ENCODE assay signal across 8 cellular contexts in genomic region chrX:40543661-40544328, GRCh38. TPM values are rescaled to one million over a fixed set of nuclear protein-coding genes. Genes with fewer than 3 reads are reported as not detected.
DNase-seq lines count a peak whose midpoint lies in the region; ATAC-seq, FAIRE-seq and TF ChIP-seq lines count a peak whose summit lies in the region.

No MANE protein-coding gene starts in this region.

- TF ChIP-seq CTCF in VCaP (conservative IDR thresholded peaks at IDR 0.05) (peak; percentile 82), ovary (IDR thresholded peaks at IDR 0.05) (peak; percentile 65 to 77 (median 70))

- H3K4me1 ChIP-seq in ovary (ENCODE audit: insufficient read depth) = no peaks in the 10 kb centered on the region

- no peaks in the 10 kb centered on the region for H3K36me3 Mint-ChIP-seq in activated naive CD4-positive, alpha-beta T cell treated with anti-CD3 and anti-CD28 coated beads, Interleukin-2, amount 50 U/mL, for 24 hours
- H3K36me3 Mint-ChIP-seq in activated naive CD4-positive, alpha-beta T cell treated with anti-CD3 and anti-CD28 coated beads, Interleukin-2, amount 10 ng/mL, durations not matched to agents 7 days and 5 days = no peaks in the 10 kb centered on the region

- no peak for DNase-seq in activated naive CD4-positive, alpha-beta T cell treated with anti-CD3 and anti-CD28 coated beads, Interleukin-2, amount 10 ng/mL, durations not matched to agents 7 days and 5 days
- DNase-seq in NCI-H1105 treated with DMSO at 0.1 percent for 48 hours (lab: John Stamatoyannopoulos, UW) = peak; percentile 75
- DNase-seq in frontal cortex (ENCODE audit: low spot score in 2 of 2) = peak; percentile 14 to 17
- DNase-seq in ovary = no peak
- DNase-seq in activated CD4-positive, alpha-beta T cell treated with anti-CD3 and anti-CD28 coated beads for 1 hour = no peak

- intact Hi-C loops in ovary (cut with DNase I) = loop anchor here in 2 of 4 donors (10.0 kb wide), 1 partner anchor 711 kb away; no protein-coding TSS in a partner anchor

- peaks cover 22% of the 10 kb centered on the region for H3K4me1 Mint-ChIP-seq in activated naive CD4-positive, alpha-beta T cell treated with anti-CD3 and anti-CD28 coated beads, Interleukin-2, amount 50 U/mL, for 24 hours
- H3K4me1 Mint-ChIP-seq in activated naive CD4-positive, alpha-beta T cell treated with anti-CD3 and anti-CD28 coated beads, Interleukin-2, amount 10 ng/mL, durations not matched to agents 7 days and 5 days = peaks cover 23% of the 10 kb centered on the region

- H3K36me3 ChIP-seq in ovary = no peaks in the 10 kb centered on the region

- no peak for FAIRE-seq in frontal cortex (lab: Jason Lieb, UNC)

- no peaks in the 10 kb centered on the region for H3K9me3 ChIP-seq in ovary

- CTCF ChIA-PET in activated naive CD4-positive, alpha-beta T cell treated with anti-CD3 and anti-CD28 coated beads, Interleukin-2, amount 10 ng/mL, durations not matched to agents 7 days and 5 days (lab: Charles Lee) = interaction anchor here (0.6 to 2.6 kb wide), 20 partner anchors 10 to 709 kb away, joined by 3 to 17 read pairs (median 4); partner anchors contain the start of genes ATP6AP2 and CXorf38

- no peaks in the 10 kb centered on the region for H3K27me3 ChIP-seq in ovary

- no peaks in the 10 kb centered on the region for H3K27me3 Mint-ChIP-seq in activated naive CD4-positive, alpha-beta T cell treated with anti-CD3 and anti-CD28 coated beads, Interleukin-2, amount 50 U/mL, for 24 hours
- peaks cover 13% of the 10 kb centered on the region for H3K27me3 Mint-ChIP-seq in activated naive CD4-positive, alpha-beta T cell treated with anti-CD3 and anti-CD28 coated beads, Interleukin-2, amount 10 ng/mL, durations not matched to agents 7 days and 5 days

- no peaks in the 10 kb centered on the region for H3K9me3 Mint-ChIP-seq in activated naive CD4-positive, alpha-beta T cell treated with anti-CD3 and anti-CD28 coated beads, Interleukin-2, amount 50 U/mL, for 24 hours
- H3K9me3 Mint-ChIP-seq in activated naive CD4-positive, alpha-beta T cell treated with anti-CD3 and anti-CD28 coated beads, Interleukin-2, amount 10 ng/mL, durations not matched to agents 7 days and 5 days = no peaks in the 10 kb centered on the region

- H3K4me3 Mint-ChIP-seq in activated naive CD4-positive, alpha-beta T cell treated with anti-CD3 and anti-CD28 coated beads, Interleukin-2, amount 50 U/mL, for 24 hours = peak overlapping the region; percentile 33
- no peak overlapping the region for H3K4me3 Mint-ChIP-seq in activated naive CD4-positive, alpha-beta T cell treated with anti-CD3 and anti-CD28 coated beads, Interleukin-2, amount 10 ng/mL, durations not matched to agents 7 days and 5 days

- TF ChIP-seq POLR2A in ovary (IDR thresholded peaks at IDR 0.05) = no peak

- 2 to 4% (median 3%) methylated on average over 8 of the region's 8 CpGs for WGBS in ovary, 3 donors

- H3K27ac ChIP-seq in VCaP = peak overlapping the region; percentile 65
- H3K27ac ChIP-seq in ovary = peak overlapping the region in 1 of 2 donors; percentile 34

- no peak for TF ChIP-seq EP300 in ovary (IDR thresholded peaks at IDR 0.05)

- no peak overlapping the region for H3K4me3 ChIP-seq in ovary

- no peak for ATAC-seq in HG03159 (IDR thresholded peaks at IDR 0.05; ENCODE audit: unreplicated experiment)

- no peak overlapping the region for H3K27ac Mint-ChIP-seq in activated naive CD4-positive, alpha-beta T cell treated with anti-CD3 and anti-CD28 coated beads, Interleukin-2, amount 50 U/mL, for 24 hours
- no peak overlapping the region for H3K27ac Mint-ChIP-seq in activated naive CD4-positive, alpha-beta T cell treated with anti-CD3 and anti-CD28 coated beads, Interleukin-2, amount 10 ng/mL, durations not matched to agents 7 days and 5 days

RNA-seq across cellular contexts. Expression of gene ATP6AP2, which starts 37.0 kb away (rescaled TPM):
- total RNA-seq in frontal cortex = 106 TPM
- 10 to 100 TPM; 63.2 to 92.8 (median 85.2) TPM for total RNA-seq in ovary
- 100 to 1,000 TPM in 1 of 2 donors, 10 to 100 TPM in 1; 82.0 to 184 TPM for polyA plus RNA-seq in ovary

Comparison
In these comparisons a context has a peak if more than half of its experiments do, and no peak if none do; other contexts are left out.
1. DNase-seq: peak in NCI-H1105 treated with DMSO at 0.1 percent for 48 hours (single experiment) and frontal cortex (2 of 2); none in activated naive CD4-positive, alpha-beta T cell treated with anti-CD3 and anti-CD28 coated beads, Interleukin-2, amount 10 ng/mL, durations not matched to agents 7 days and 5 days (single experiment), ovary (0 of 5) and activated CD4-positive, alpha-beta T cell treated with anti-CD3 and anti-CD28 coated beads for 1 hour (single experiment).